In genomic region chr16:57536306-57537193, GRCh38 we compare ENCODE assay signal across 1 cellular context.
TF ChIP-seq lines count a peak whose summit lies in the region.

TSS of gene CCDC102A (minus strand) at chr16:57536571. CDS start at chr16:57529177, 7,394 bp downstream.

TF ChIP-seq in HEK293, 187 proteins besides CTCF, POLR2A, EP300 and RAD21 (continued from another document):
- TF ChIP-seq PRDM4 (tag by site-specific recombination; IDR thresholded peaks at IDR 0.05) (peak; percentile 81), SETDB1 (IDR thresholded peaks at IDR 0.05; ENCODE audit: insufficient read length, low read length) (no peak), KLF16 (tag by site-specific recombination; IDR thresholded peaks at IDR 0.05) (no peak), BCL6B (tag by site-specific recombination; IDR thresholded peaks at IDR 0.05) (no peak), ZEB2 (tag by site-specific recombination; IDR thresholded peaks at IDR 0.05) (no peak), ZNF280C (tag by site-specific recombination; IDR thresholded peaks at IDR 0.05) (no peak), SALL2 (tag by site-specific recombination; IDR thresholded peaks at IDR 0.05; ENCODE audit: borderline replicate concordance) (no peak), HOXC10 (CRISPR knock-in tag; IDR thresholded peaks at IDR 0.05) (no peak), ZNF391 (tag by site-specific recombination; IDR thresholded peaks at IDR 0.05; ENCODE audit: borderline replicate concordance, low read depth) (no peak), KLF17 (tag by site-specific recombination; IDR thresholded peaks at IDR 0.05) (no peak), ELK4 (IDR thresholded peaks at IDR 0.05; ENCODE audit: borderline replicate concordance, low read depth, low read length) (no peak), ZNF132 (tag by site-specific recombination; IDR thresholded peaks at IDR 0.05; ENCODE audit: borderline replicate concordance) (no peak)
